ENCODE assay signal across 8 cellular contexts in genomic region chr3:11140054-11140712, GRCh38. TPM values are rescaled to one million over a fixed set of nuclear protein-coding genes. Genes with fewer than 3 reads are reported as not detected.
A peak's percentile ranks its signal among the peaks of the same experiment; 100 is the strongest.
DNase-seq lines count a peak whose midpoint lies in the region; ATAC-seq lines count a peak whose summit lies in the region.

No MANE protein-coding gene starts in this region.

- no peaks in the 10 kb centered on the region for H3K9me3 ChIP-seq in esophagus (ENCODE audit: control insufficient read depth in 2 of 2, insufficient read depth in 1 of 2, low read depth in 1 of 2, low read length in 1 of 2)
- H3K9me3 ChIP-seq in thymus (ENCODE audit: control insufficient read depth): no peaks in the 10 kb centered on the region

- no peaks in the 10 kb centered on the region for H3K27me3 ChIP-seq in esophagus (ENCODE audit: control insufficient read depth in 1 of 2, insufficient read depth in 2 of 2, low read length in 2 of 2)
- no peaks in the 10 kb centered on the region for H3K27me3 ChIP-seq in thymus (ENCODE audit: control insufficient read depth, insufficient read depth)

- DNase-seq in stimulated activated CD4-positive, alpha-beta T cell treated with anti-CD3 and anti-CD28 coated beads, Interleukin-15, amount 100 ng/mL, for 24 hours: peak; percentile 39
- no peak for DNase-seq in stimulated activated CD4-positive, alpha-beta T cell treated with anti-CD3 and anti-CD28 coated beads, Interleukin-12 subunit alpha, Interleukin-12 subunit beta, amount 100 ng/mL, for 4 hours
- DNase-seq in NOMO-1 (lab: John Stamatoyannopoulos, UW; ENCODE audit: unreplicated experiment in 2 of 2) (peak; percentile 70 to 78), SW480 (ENCODE audit: low spot score) (no peak), putamen (ENCODE audit: low spot score) (no peak)

- ATAC-seq in HG02970 (IDR thresholded peaks at IDR 0.05; ENCODE audit: low FRiP score, unreplicated experiment): peak; percentile 72

- WGBS in esophagus, 2 donors: 16 to 24% methylated on average over 13 of the region's 13 CpGs
- WGBS in thymus: 14% methylated on average over 13 of the region's 13 CpGs

- H3K4me1 ChIP-seq in esophagus (ENCODE audit: control insufficient read depth in 2 of 2, insufficient read depth in 2 of 2, low read length in 1 of 2): peaks cover 0 to 11% of the 10 kb centered on the region in 2 donors
- no peaks in the 10 kb centered on the region for H3K4me1 ChIP-seq in thymus (ENCODE audit: control insufficient read depth, insufficient read depth, low read length)

- peak overlapping the region; percentile 76 to 81 for H3K27ac ChIP-seq in esophagus (ENCODE audit: low read depth in 2 of 2, low read length in 1 of 2)
- peak overlapping the region; percentile 18 for H3K27ac ChIP-seq in thymus (ENCODE audit: low read depth)

- no peak overlapping the region for H3K4me3 ChIP-seq in esophagus (ENCODE audit: low read depth in 1 of 2, low read length in 2 of 2)
- H3K4me3 ChIP-seq in thymus (ENCODE audit: low read length): no peak overlapping the region

- H3K36me3 ChIP-seq in esophagus (ENCODE audit: control insufficient read depth in 2 of 2, insufficient read depth in 2 of 2, low read length in 1 of 2) (no peaks in the 10 kb centered on the region), thymus (ENCODE audit: control insufficient read depth, insufficient read depth) (no peaks in the 10 kb centered on the region)

RNA-seq across cellular contexts. Expression of gene HRH1, which starts 14.1 kb away (rescaled TPM):
- 1 to 10 TPM; 1.2 to 2.2 TPM for polyA plus RNA-seq in esophagus
- polyA plus RNA-seq in thymus: 2.4 TPM

Comparison
In these comparisons a context has a peak if more than half of its experiments do, and no peak if none do; other contexts are left out.
1. DNase-seq: peak in stimulated activated CD4-positive, alpha-beta T cell treated with anti-CD3 and anti-CD28 coated beads, Interleukin-15, amount 100 ng/mL, for 24 hours (single experiment) and NOMO-1 (2 of 2); none in stimulated activated CD4-positive, alpha-beta T cell treated with anti-CD3 and anti-CD28 coated beads, Interleukin-12 subunit alpha, Interleukin-12 subunit beta, amount 100 ng/mL, for 4 hours (single experiment), SW480 (single experiment) and putamen (single experiment).